In genomic region chr18:35500113-35500512, GRCh38 we compare ENCODE assay signal across 17 cellular contexts.
"Had no signal": no experiment of that assay in that cellular context is flagged by ENCODE, and none has a peak within 500 bp of the region (broad histone marks: within the 10 kb centered on the region; RNA-seq: fewer than 3 reads in every experiment).

No MANE protein-coding gene starts in this region.

- H3K9me3 Mint-ChIP-seq: activated naive CD8-positive, alpha-beta T cell treated with anti-CD3 and anti-CD28 coated beads, Interleukin-2, amount 50 U/mL, for 24 hours had no signal

- H3K36me3 Mint-ChIP-seq: naive thymus-derived CD4-positive, alpha-beta T cell had no signal

- H3K4me3 ChIP-seq: ascending aorta, cardiac muscle cell, lower lobe of right lung, ovary, suprapubic skin, upper lobe of left lung had no signal

- H3K27me3 ChIP-seq: ascending aorta, cardiac muscle cell, ovary, suprapubic skin had no signal

- H3K27ac Mint-ChIP-seq: activated CD8-positive, alpha-beta T cell treated with anti-CD3 and anti-CD28 coated beads, Interleukin-2, amount 10 ng/mL, durations not matched to agents 7 days and 5 days; activated naive CD8-positive, alpha-beta T cell treated with anti-CD3 and anti-CD28 coated beads, Interleukin-2, amount 50 U/mL, for 24 hours had no signal

- ATAC-seq: activated CD8-positive, alpha-beta T cell treated with anti-CD3 and anti-CD28 coated beads, Interleukin-2, amount 10 ng/mL, durations not matched to agents 7 days and 5 days; activated naive CD8-positive, alpha-beta T cell treated with anti-CD3 and anti-CD28 coated beads, Interleukin-2, amount 50 U/mL, for 24 hours; left cardiac atrium; lower lobe of right lung; naive thymus-derived CD4-positive, alpha-beta T cell; stimulated activated naive CD8-positive, alpha-beta T cell treated with anti-CD3 and anti-CD28 coated beads, Interleukin-15, Interleukin-2, amounts not matched to agents 100 U/mL and 50 U/mL, for 24 hours had no signal

- H3K27ac ChIP-seq: ascending aorta, cardiac muscle cell, lower lobe of right lung, ovary, suprapubic skin, upper lobe of left lung, WERI-Rb-1 had no signal

- H3K36me3 ChIP-seq: ascending aorta, cardiac muscle cell, lower lobe of right lung, ovary, suprapubic skin, upper lobe of left lung, WERI-Rb-1 had no signal

- H3K4me3 Mint-ChIP-seq: activated CD8-positive, alpha-beta T cell treated with anti-CD3 and anti-CD28 coated beads, Interleukin-2, amount 10 ng/mL, durations not matched to agents 7 days and 5 days; activated naive CD8-positive, alpha-beta T cell treated with anti-CD3 and anti-CD28 coated beads, Interleukin-2, amount 50 U/mL, for 24 hours had no signal

- H3K9me3 ChIP-seq: ascending aorta, lower lobe of right lung, ovary, suprapubic skin, upper lobe of left lung had no signal

- DNase-seq: activated CD4-positive, alpha-beta T cell treated with anti-CD3 and anti-CD28 coated beads for 48 hours; activated CD8-positive, alpha-beta T cell treated with anti-CD3 and anti-CD28 coated beads, Interleukin-2, amount 10 ng/mL, durations not matched to agents 7 days and 5 days; activated naive CD4-positive, alpha-beta T cell treated with Interleukin-2 at 50 U/mL for 16 hours; activated naive CD8-positive, alpha-beta T cell treated with anti-CD3 and anti-CD28 coated beads, Interleukin-2, amount 50 U/mL, for 24 hours; hypothalamus; left cardiac atrium; lower lobe of right lung; naive thymus-derived CD4-positive, alpha-beta T cell; ovary; stimulated activated CD4-positive, alpha-beta T cell treated with anti-CD3 and anti-CD28 coated beads, Interleukin-4, amount 100 ng/mL, for 1 hour; stimulated activated CD8-positive, alpha-beta memory T cell treated with anti-CD3 and anti-CD28 coated beads, Interleukin-4, amount 100 ng/mL, for 48 hours; stimulated activated naive CD8-positive, alpha-beta T cell treated with anti-CD3 and anti-CD28 coated beads, Interleukin-15, Interleukin-2, amounts not matched to agents 100 U/mL and 50 U/mL, for 24 hours; upper lobe of left lung; WERI-Rb-1 had no signal
